In the genomic region with DNA sequence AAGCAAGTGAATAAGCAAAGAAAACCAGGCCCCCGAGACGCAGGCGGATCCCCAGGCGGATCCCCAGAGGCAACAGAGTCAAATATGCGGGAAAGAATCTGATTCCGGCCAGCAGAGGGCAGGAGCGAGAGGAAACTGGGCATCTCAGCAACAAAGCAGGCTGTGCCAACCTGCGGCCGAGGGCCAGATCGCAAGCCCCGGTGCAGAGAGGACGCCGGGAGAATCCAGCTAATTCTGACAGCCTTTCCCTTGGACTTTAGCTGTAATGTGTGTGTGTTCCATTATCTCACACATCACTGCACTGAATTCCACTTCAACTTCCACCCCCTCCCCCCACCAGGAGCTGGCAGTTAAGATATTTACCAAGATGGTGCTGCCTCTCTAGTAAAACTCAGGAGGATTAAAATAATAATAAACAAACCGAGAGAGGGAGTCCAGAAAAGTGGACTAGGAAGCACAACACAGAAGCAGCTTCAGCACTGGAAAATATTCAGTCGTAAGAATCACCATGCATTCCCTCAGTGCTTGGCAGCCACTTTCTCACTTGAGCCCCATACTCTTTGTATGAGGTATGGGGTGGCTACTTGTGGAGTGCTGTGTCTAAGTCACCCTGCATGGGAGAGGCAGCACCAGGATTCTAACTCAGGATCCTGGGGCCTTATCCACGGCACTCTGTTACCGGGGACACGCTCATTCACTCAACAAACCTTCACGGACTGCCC, we compare ENCODE assay signal across 8 cellular contexts.
DNase-seq lines count a peak whose midpoint lies in the region; ATAC-seq, FAIRE-seq and TF ChIP-seq lines count a peak whose summit lies in the region.

No MANE protein-coding gene starts in this region.

- FAIRE-seq in keratinocyte (lab: Jason Lieb, UNC), result peak; percentile 70

- no peaks in the 10 kb centered on the region for H3K27me3 ChIP-seq in BLaER1
- H3K27me3 ChIP-seq in H7 (ENCODE audit: control insufficient read depth, insufficient read depth, low read length), result no peaks in the 10 kb centered on the region
- no peaks in the 10 kb centered on the region for H3K27me3 ChIP-seq in mammary epithelial cell (ENCODE audit: insufficient read depth, low read length)
- no peaks in the 10 kb centered on the region for H3K27me3 ChIP-seq in keratinocyte (ENCODE audit: control insufficient read depth, extremely low read depth, insufficient read depth, low read length)

- no peak for ATAC-seq in HG02870 (IDR thresholded peaks at IDR 0.05; ENCODE audit: unreplicated experiment)

- H3K79me2 ChIP-seq in mammary epithelial cell (ENCODE audit: insufficient read depth, low read length) (no peaks in the 10 kb centered on the region), keratinocyte (ENCODE audit: control insufficient read depth, insufficient read depth, low read length) (no peaks in the 10 kb centered on the region)

- BruUV-seq in mammary epithelial cell (replicated peaks; lab: Mats Ljungman, UMichigan), result no TSS peak

- peak; percentile 76 for DNase-seq in H7
- peak; percentile 88 for DNase-seq in NCI-H2171 treated with DMSO at 0.1 percent for 48 hours (lab: John Stamatoyannopoulos, UW)
- peak; percentile 67 for DNase-seq in mammary epithelial cell
- DNase-seq in keratinocyte (ENCODE audit: low read depth, low spot score), result no peak
- peak; percentile 55 to 66 for DNase-seq in stimulated activated CD4-positive, alpha-beta T cell treated with anti-CD3 and anti-CD28 coated beads, Interleukin-1b, Interleukin-23, amount 100 ng/mL, for 1 hour (ENCODE audit: low read depth in 2 of 2)

- in situ Hi-C loops in mammary epithelial cell (cut with MboI; ENCODE audit: low sequenced_read_pairs in 2 of 2), result loop anchor here (5.0 kb wide), 2 partner anchors 115 to 120 kb away; no protein-coding TSS in a partner anchor

- peaks cover 40% of the 10 kb centered on the region for H3K4me1 ChIP-seq in BLaER1
- peaks cover 37% of the 10 kb centered on the region for H3K4me1 ChIP-seq in mammary epithelial cell (ENCODE audit: insufficient read depth, low read length)
- H3K4me1 ChIP-seq in keratinocyte (ENCODE audit: control insufficient read depth, extremely low read depth, insufficient read depth, low read length), result peaks cover 24% of the 10 kb centered on the region

- 31% methylated on average over 18 of the region's 19 CpGs for WGBS in mammary epithelial cell (ENCODE audit: low coverage, missing lambda C conversion rate)

- no peaks in the 10 kb centered on the region for H4K20me1 ChIP-seq in BLaER1
- H4K20me1 ChIP-seq in mammary epithelial cell (ENCODE audit: insufficient read depth, low read length), result no peaks in the 10 kb centered on the region
- H4K20me1 ChIP-seq in keratinocyte (ENCODE audit: control insufficient read depth, extremely low read depth, insufficient read depth, low read length), result no peaks in the 10 kb centered on the region

- CTCF ChIA-PET in mammary epithelial cell (lab: Charles Lee; ENCODE audit: low non-redundant PET), result interaction anchor here (0.6 to 0.7 kb wide), 2 partner anchors 51 to 117 kb away, joined by 3 to 4 read pairs; no protein-coding TSS in a partner anchor

- peak overlapping the region; percentile 61 for H3K4me2 ChIP-seq in BLaER1
- peak overlapping the region; percentile 44 for H3K4me2 ChIP-seq in mammary epithelial cell (ENCODE audit: insufficient read depth, low read depth, low read length)
- H3K4me2 ChIP-seq in keratinocyte (ENCODE audit: control insufficient read depth, extremely low read depth, insufficient read depth, low read depth, low read length), result peak overlapping the region; percentile 33

- H3K4me3 ChIP-seq in BLaER1, result no peak overlapping the region
- no peak overlapping the region for H3K4me3 ChIP-seq in H7 (ENCODE audit: insufficient read depth, low read depth, low read length)
- no peak overlapping the region for H3K4me3 ChIP-seq in WI38 (ENCODE audit: low read depth, low read length)
- H3K4me3 ChIP-seq in mammary epithelial cell (replicated peaks in 1 of 3; ENCODE audit: insufficient read depth in 1 of 3, low read depth in 2 of 3, low read length in 3 of 3), result no peak overlapping the region
- H3K4me3 ChIP-seq in keratinocyte (ENCODE audit: control insufficient read depth in 2 of 3, extremely low read depth in 1 of 3, insufficient read depth in 2 of 3, low read depth in 1 of 3, low read length in 3 of 3), result no peak overlapping the region

- dilution Hi-C loops in mammary epithelial cell (cut with HindIII; ENCODE audit: low sequenced_read_pairs) (loop anchor here (5.0 kb wide), 2 partner anchors 45 to 115 kb away; no protein-coding TSS in a partner anchor), keratinocyte (cut with MboI; ENCODE audit: extremely low pct_ligation_motif_present, low sequenced_read_pairs) (no loop called here)

- TF ChIP-seq CTCF in WI38 (IDR thresholded peaks at IDR 0.05; ENCODE audit: low read depth, low read length) (peak; percentile 73), mammary epithelial cell (conservative IDR thresholded peaks at IDR 0.05 in 1 of 2, IDR thresholded peaks at IDR 0.05 in 1 of 2; ENCODE audit: extremely low read depth in 1 of 2, insufficient read depth in 1 of 2, low read depth in 1 of 2, low read length in 2 of 2) (peak; percentile 85 to 90), keratinocyte (optimal IDR thresholded peaks at IDR 0.05 in 1 of 3, IDR thresholded peaks at IDR 0.05 in 1 of 3, conservative IDR thresholded peaks at IDR 0.05 in 1 of 3; ENCODE audit: extremely low read depth in 1 of 3, insufficient read depth in 2 of 3, low read length in 3 of 3) (peak; percentile 92 to 94 (median 92))

- H3K9me3 ChIP-seq in BLaER1 (peaks cover 24% of the 10 kb centered on the region), mammary epithelial cell (replicated peaks; ENCODE audit: insufficient read depth, low read length) (no peaks in the 10 kb centered on the region), keratinocyte (ENCODE audit: control insufficient read depth, low read depth, low read length) (no peaks in the 10 kb centered on the region)

- H3K9ac ChIP-seq in BLaER1 (no peak overlapping the region), mammary epithelial cell (ENCODE audit: insufficient read depth, low read length) (no peak overlapping the region), keratinocyte (ENCODE audit: control insufficient read depth, extremely low read depth, insufficient read depth, low read length) (no peak overlapping the region)

- H3K27ac ChIP-seq in BLaER1, result no peak overlapping the region
- H3K27ac ChIP-seq in mammary epithelial cell (ENCODE audit: insufficient read depth, low read depth, low read length), result no peak overlapping the region
- no peak overlapping the region for H3K27ac ChIP-seq in keratinocyte (ENCODE audit: control insufficient read depth, insufficient read depth, low read length)

- intact Hi-C loops in mammary epithelial cell (cut with micrococcal nuclease), result loop anchor here (1.0 to 2.0 kb wide), 2 partner anchors 112 to 116 kb away; no protein-coding TSS in a partner anchor

- no peaks in the 10 kb centered on the region for H3K36me3 ChIP-seq in BLaER1
- no peaks in the 10 kb centered on the region for H3K36me3 ChIP-seq in H7 (replicated peaks; ENCODE audit: control insufficient read depth, insufficient read depth, low read length)
- no peaks in the 10 kb centered on the region for H3K36me3 ChIP-seq in mammary epithelial cell (ENCODE audit: insufficient read depth, low read length)
- H3K36me3 ChIP-seq in keratinocyte (ENCODE audit: control insufficient read depth in 2 of 2, extremely low read depth in 1 of 2, insufficient read depth in 2 of 2, low read length in 2 of 2), result no peaks in the 10 kb centered on the region

- H3K9me1 ChIP-seq in keratinocyte (ENCODE audit: control insufficient read depth, extremely low read depth, insufficient read depth, low read length), result peaks cover 2% of the 10 kb centered on the region

- H2AFZ ChIP-seq in mammary epithelial cell (ENCODE audit: low read depth, low read length), result peak overlapping the region; percentile 76
- peak overlapping the region; percentile 29 for H2AFZ ChIP-seq in keratinocyte (ENCODE audit: control insufficient read depth, low read length)
